11 cellular contexts compared by ENCODE assay signal in the genomic region with DNA sequence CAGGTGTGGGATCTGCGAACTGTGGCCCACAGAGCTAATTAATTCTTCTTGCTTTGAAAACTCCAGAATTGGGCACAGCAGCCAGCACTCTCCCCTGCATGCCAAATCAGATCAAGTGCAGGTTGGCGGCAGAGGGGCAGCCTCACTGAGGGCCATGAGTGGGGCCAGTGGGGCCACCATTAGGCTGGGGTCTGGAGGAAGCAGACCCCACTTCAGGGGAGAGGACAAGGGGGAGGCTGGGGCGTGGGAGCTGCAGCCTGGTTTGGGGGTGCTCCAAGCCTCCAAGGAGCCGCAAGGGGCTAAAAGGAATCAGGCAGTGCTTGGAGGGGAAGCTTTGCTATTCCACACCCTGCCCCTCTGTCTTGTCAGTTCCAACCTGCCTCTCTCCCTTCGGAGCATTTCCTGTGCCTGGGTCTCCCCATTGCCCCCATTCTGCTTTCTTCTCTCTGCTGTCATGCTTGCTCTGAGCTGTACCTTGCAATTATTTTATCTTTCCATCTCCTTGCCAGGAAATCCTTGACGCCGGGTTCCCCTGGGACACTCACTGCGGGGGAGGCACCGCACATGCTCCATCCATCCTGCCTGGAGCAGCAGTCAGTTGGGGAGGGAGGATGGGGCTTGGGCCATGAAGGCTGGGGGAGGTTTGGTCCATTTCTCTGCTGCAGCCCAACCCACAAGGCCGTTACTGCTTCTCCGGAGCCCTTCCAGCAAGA. TPM values are rescaled to one million over a fixed set of nuclear protein-coding genes. Genes with fewer than 3 reads are reported as not detected.
DNase-seq lines count a peak whose midpoint lies in the region; ATAC-seq and TF ChIP-seq lines count a peak whose summit lies in the region.
"Had no signal": no experiment of that assay in that cellular context is flagged by ENCODE, and none has a peak within 500 bp of the region (broad histone marks: within the 10 kb centered on the region; RNA-seq: fewer than 3 reads in every experiment).

No MANE protein-coding gene starts in this region.

- H3K4me3 Mint-ChIP-seq in activated T-helper 1 cell treated with anti-CD3 and anti-CD28 coated beads, Interleukin-12 subunit alpha, Interleukin-12 subunit beta, Interleukin-2, Interleukin-4 antibody, amounts not matched to agents 30 ng/mL and 10 ng/mL and 1 ng/mL, durations not matched to agents 14 hours and 24 hours and 36 hours: no peak overlapping the region

- dilution Hi-C loops in IMR-90 (cut with HindIII; ENCODE audit: low sequenced_read_pairs, unreplicated experiment) (no loop called here), mammary epithelial cell (cut with HindIII; ENCODE audit: low sequenced_read_pairs) (loop anchor here (10.0 kb wide), 1 partner anchor 53 kb away; no protein-coding TSS in a partner anchor)

- no peak for TF ChIP-seq POLR2A in IMR-90 (IDR thresholded peaks at IDR 0.05; ENCODE audit: low read depth, low read length)

- in situ Hi-C loops in IMR-90 (cut with MboI; ENCODE audit: low sequenced_read_pairs) (no loop called here), mammary epithelial cell (cut with MboI; ENCODE audit: low sequenced_read_pairs in 2 of 2) (loop anchor here in 1 of 2 donors (10.0 kb wide), 2 partner anchors 63 to 147 kb away; no protein-coding TSS in a partner anchor)

- peaks cover 19% of the 10 kb centered on the region for H3K79me2 ChIP-seq in mammary epithelial cell (ENCODE audit: insufficient read depth, low read length)

- H3K4me3 ChIP-seq in BE2C (ENCODE audit: low read depth, low read length) (no peak overlapping the region), IMR-90 (ENCODE audit: insufficient read depth, low read depth, low read length) (no peak overlapping the region), mucosa of rectum (ENCODE audit: low read length in 2 of 2) (no peak overlapping the region), mammary epithelial cell (replicated peaks in 1 of 3; ENCODE audit: insufficient read depth in 1 of 3, low read depth in 2 of 3, low read length in 3 of 3) (no peak overlapping the region)
- H3K4me3 ChIP-seq: MG63, suprapubic skin had no signal

- H2AFZ ChIP-seq in IMR-90 (replicated peaks; ENCODE audit: low read length, poor library complexity) (peak overlapping the region; percentile 9), mammary epithelial cell (ENCODE audit: low read depth, low read length) (no peak overlapping the region)

- H3K14ac ChIP-seq in IMR-90 (replicated peaks; ENCODE audit: low read depth, low read length): no peak overlapping the region

- H3K79me1 ChIP-seq in IMR-90 (ENCODE audit: low read depth in 1 of 2, low read length in 2 of 2): peaks cover 4 to 13% of the 10 kb centered on the region in 2 experiments; a peak in 3 of 4 replicates

- H3K27me3 ChIP-seq in BE2C: peaks cover 14% of the 10 kb centered on the region
- peaks cover 12% of the 10 kb centered on the region; the same call in 1 of the 2 replicates for H3K27me3 ChIP-seq in IMR-90 (ENCODE audit: control insufficient read depth, insufficient read depth, low read length)
- peaks cover 0 to 10% of the 10 kb centered on the region in 2 donors for H3K27me3 ChIP-seq in mucosa of rectum (ENCODE audit: control insufficient read depth in 2 of 2, insufficient read depth in 2 of 2, low read length in 2 of 2)
- H3K27me3 ChIP-seq in mammary epithelial cell (ENCODE audit: insufficient read depth, low read length): no peaks in the 10 kb centered on the region
- H3K27me3 ChIP-seq: MG63 had no signal

- H3K18ac ChIP-seq in IMR-90 (ENCODE audit: low read depth, low read length): no peak overlapping the region

- H3K9me3 ChIP-seq in BE2C: no peaks in the 10 kb centered on the region
- no peaks in the 10 kb centered on the region for H3K9me3 ChIP-seq in IMR-90 (ENCODE audit: control insufficient read depth, insufficient read depth, low read length)
- H3K9me3 ChIP-seq in mucosa of rectum (ENCODE audit: control insufficient read depth in 2 of 2, low read length in 2 of 2): no peaks in the 10 kb centered on the region
- no peaks in the 10 kb centered on the region for H3K9me3 ChIP-seq in mammary epithelial cell (replicated peaks; ENCODE audit: insufficient read depth, low read length)
- H3K9me3 ChIP-seq: MG63, suprapubic skin had no signal

- H2AK9ac ChIP-seq in IMR-90 (replicated peaks; ENCODE audit: low read depth, low read length, poor library complexity): no peak overlapping the region

- H2AK5ac ChIP-seq in IMR-90 (ENCODE audit: low read depth, low read length): no peak overlapping the region; the same call in none of the 2 replicates

- peaks cover 7% of the 10 kb centered on the region for H3K9me1 ChIP-seq in IMR-90 (ENCODE audit: insufficient read depth, low read length)

- no peaks in the 10 kb centered on the region for H3K9me3 Mint-ChIP-seq in activated T-helper 1 cell treated with anti-CD3 and anti-CD28 coated beads, Interleukin-12 subunit alpha, Interleukin-12 subunit beta, Interleukin-2, Interleukin-4 antibody, amounts not matched to agents 30 ng/mL and 10 ng/mL and 1 ng/mL, durations not matched to agents 14 hours and 24 hours and 36 hours

- no peak overlapping the region for H2BK20ac ChIP-seq in IMR-90 (ENCODE audit: low read depth, low read length)

- no peaks in the 10 kb centered on the region for H3K36me3 ChIP-seq in BE2C
- H3K36me3 ChIP-seq in IMR-90 (ENCODE audit: control insufficient read depth, insufficient read depth, low read length): no peaks in the 10 kb centered on the region
- H3K36me3 ChIP-seq in mucosa of rectum (ENCODE audit: control insufficient read depth in 2 of 2, insufficient read depth in 2 of 2, low read length in 2 of 2): no peaks in the 10 kb centered on the region
- H3K36me3 ChIP-seq in mammary epithelial cell (ENCODE audit: insufficient read depth, low read length): no peaks in the 10 kb centered on the region
- H3K36me3 ChIP-seq: MG63, suprapubic skin had no signal

- no peak overlapping the region for H4K5ac ChIP-seq in IMR-90 (ENCODE audit: low read depth, low read length)

- POLR2A ChIA-PET in IMR-90 (lab: Charles Lee; ENCODE audit: unreplicated experiment): no interaction called here

- H3K36me3 Mint-ChIP-seq in activated T-helper 1 cell treated with anti-CD3 and anti-CD28 coated beads, Interleukin-12 subunit alpha, Interleukin-12 subunit beta, Interleukin-2, Interleukin-4 antibody, amounts not matched to agents 30 ng/mL and 10 ng/mL and 1 ng/mL, durations not matched to agents 14 hours and 24 hours and 36 hours (ENCODE audit: low read depth): no peaks in the 10 kb centered on the region

- no peak for TF ChIP-seq RAD21 in IMR-90 (IDR thresholded peaks at IDR 0.05; ENCODE audit: low read length)

- TF ChIP-seq CTCF in BE2C (IDR thresholded peaks at IDR 0.05; ENCODE audit: low read depth, low read length): no peak
- TF ChIP-seq CTCF in IMR-90 (conservative IDR thresholded peaks at IDR 0.05; ENCODE audit: low read depth, low read length): no peak
- TF ChIP-seq CTCF in mammary epithelial cell (conservative IDR thresholded peaks at IDR 0.05 in 1 of 2, IDR thresholded peaks at IDR 0.05 in 1 of 2; ENCODE audit: extremely low read depth in 1 of 2, insufficient read depth in 1 of 2, low read depth in 1 of 2, low read length in 2 of 2): no peak

- CTCF ChIA-PET in IMR-90 (lab: Yijun Ruan, JAX) (no interaction called here), mammary epithelial cell (lab: Charles Lee; ENCODE audit: low non-redundant PET) (no interaction called here)

- H3K27me3 Mint-ChIP-seq in activated T-helper 1 cell treated with anti-CD3 and anti-CD28 coated beads, Interleukin-12 subunit alpha, Interleukin-12 subunit beta, Interleukin-2, Interleukin-4 antibody, amounts not matched to agents 30 ng/mL and 10 ng/mL and 1 ng/mL, durations not matched to agents 14 hours and 24 hours and 36 hours (ENCODE audit: insufficient read depth): peaks cover 77% of the 10 kb centered on the region

- 82% methylated on average over 4 of the region's 11 CpGs; no CpG with 5 or more reads in 1 of the 2 experiments for WGBS in IMR-90 (ENCODE audit: extremely low coverage in 2 of 2, insufficient read length in 1 of 2), 2 experiments
- 71% methylated on average over 7 of the region's 11 CpGs for WGBS in mammary epithelial cell (ENCODE audit: low coverage, missing lambda C conversion rate)

- DNase-seq in BE2C (peak; percentile 61), IMR-90 (no peak), H4 (ENCODE audit: low spot score) (no peak), putamen (ENCODE audit: low spot score) (no peak), mammary epithelial cell (no peak)
- no peak for DNase-seq in activated T-helper 1 cell treated with anti-CD3 and anti-CD28 coated beads, Interleukin-12 subunit alpha, Interleukin-12 subunit beta, Interleukin-2, Interleukin-4 antibody, amounts not matched to agents 30 ng/mL and 10 ng/mL and 1 ng/mL, durations not matched to agents 14 hours and 24 hours and 36 hours (ENCODE audit: low spot score)
- no peak for DNase-seq in activated T-cell treated with anti-CD3 and anti-CD28 coated beads, Interleukin-2, amount 50 U/mL, for 48 hours

- no peak overlapping the region for H2BK15ac ChIP-seq in IMR-90 (ENCODE audit: low read depth, low read length)

- H3K4me1 ChIP-seq in BE2C (peaks cover 22% of the 10 kb centered on the region), IMR-90 (ENCODE audit: control insufficient read depth, insufficient read depth, low read length) (peaks cover 18% of the 10 kb centered on the region), mucosa of rectum (ENCODE audit: control insufficient read depth in 2 of 2, insufficient read depth in 2 of 2, low read length in 2 of 2) (peaks cover 50 to 56% of the 10 kb centered on the region in 2 donors), mammary epithelial cell (ENCODE audit: insufficient read depth, low read length) (peaks cover 16% of the 10 kb centered on the region)

- H3K27ac ChIP-seq in IMR-90 (ENCODE audit: insufficient read depth, low read length): no peak overlapping the region
- peak overlapping the region; percentile 59 to 71 for H3K27ac ChIP-seq in mucosa of rectum (ENCODE audit: low read depth in 2 of 2, low read length in 2 of 2)
- H3K27ac ChIP-seq in mammary epithelial cell (ENCODE audit: insufficient read depth, low read depth, low read length): no peak overlapping the region
- H3K27ac ChIP-seq: suprapubic skin had no signal

- H2BK120ac ChIP-seq in IMR-90 (ENCODE audit: low read depth, low read length): no peak overlapping the region

- intact Hi-C loops in IMR-90 (cut with micrococcal nuclease) (no loop called here), mammary epithelial cell (cut with micrococcal nuclease) (loop anchor here (2.0 to 10.0 kb wide), 2 partner anchors 75 to 323 kb away; a partner anchor contains a TSS)
- intact Hi-C loops in activated T-helper 1 cell treated with anti-CD3 and anti-CD28 coated beads, Interleukin-12 subunit alpha, Interleukin-12 subunit beta, Interleukin-2, Interleukin-4 antibody, amounts not matched to agents 30 ng/mL and 10 ng/mL and 1 ng/mL, durations not matched to agents 14 hours and 24 hours and 36 hours (cut with micrococcal nuclease): loop anchor here (5.0 kb wide), 1 partner anchor 51 kb away; no protein-coding TSS in a partner anchor

- no peak for ATAC-seq in IMR-90 (ENCODE audit: low read depth)

- H3K4me1 Mint-ChIP-seq in activated T-helper 1 cell treated with anti-CD3 and anti-CD28 coated beads, Interleukin-12 subunit alpha, Interleukin-12 subunit beta, Interleukin-2, Interleukin-4 antibody, amounts not matched to agents 30 ng/mL and 10 ng/mL and 1 ng/mL, durations not matched to agents 14 hours and 24 hours and 36 hours (ENCODE audit: low read depth): peaks cover 4% of the 10 kb centered on the region

- H4K20me1 ChIP-seq in IMR-90 (ENCODE audit: insufficient read depth, low read length) (no peaks in the 10 kb centered on the region), mammary epithelial cell (ENCODE audit: insufficient read depth, low read length) (no peaks in the 10 kb centered on the region)

- H2BK5ac ChIP-seq in IMR-90 (ENCODE audit: low read depth, low read length, poor library complexity, severe bottlenecking): no peak overlapping the region

- H3K9ac ChIP-seq in IMR-90 (ENCODE audit: low read depth, low read length) (no peak overlapping the region), mucosa of rectum (ENCODE audit: low read depth in 1 of 2, low read length in 2 of 2) (peak overlapping the region in 1 of 2 donors; percentile 14), mammary epithelial cell (ENCODE audit: insufficient read depth, low read length) (no peak overlapping the region)

- peak overlapping the region; percentile 40 for H3K27ac Mint-ChIP-seq in activated T-helper 1 cell treated with anti-CD3 and anti-CD28 coated beads, Interleukin-12 subunit alpha, Interleukin-12 subunit beta, Interleukin-2, Interleukin-4 antibody, amounts not matched to agents 30 ng/mL and 10 ng/mL and 1 ng/mL, durations not matched to agents 14 hours and 24 hours and 36 hours

- H3K56ac ChIP-seq in IMR-90 (ENCODE audit: extremely low read depth, insufficient read depth, low read length): no peak overlapping the region

- no peak overlapping the region for H3K4ac ChIP-seq in IMR-90 (ENCODE audit: low read depth, low read length)

- H4K8ac ChIP-seq in IMR-90 (ENCODE audit: low read depth in 2 of 2, low read length in 2 of 2): no peak overlapping the region

- BruUV-seq in IMR-90 (replicated peaks; lab: Mats Ljungman, UMichigan): no TSS peak
- no TSS peak for BruUV-seq in mammary epithelial cell (replicated peaks; lab: Mats Ljungman, UMichigan)

- H4K91ac ChIP-seq in IMR-90 (ENCODE audit: insufficient read depth, low read depth, low read length): no peak overlapping the region

- H3K23ac ChIP-seq in IMR-90 (ENCODE audit: low read depth, low read length): no peak overlapping the region

- H3K4me2 ChIP-seq in IMR-90 (ENCODE audit: low read depth, low read length) (no peak overlapping the region), mammary epithelial cell (ENCODE audit: insufficient read depth, low read depth, low read length) (no peak overlapping the region)

RNA-seq across cellular contexts. Expression of a gene that starts 3.3 kb away (rescaled TPM):
- polyA plus RNA-seq in BE2C (2012; ENCODE audit: insufficient read depth, insufficient read length, low read depth): 2.9 TPM
- total RNA-seq in IMR-90 (2012; rRNA removed): 2.2 and 3.2 TPM in 2 replicates
- polyA plus RNA-seq in IMR-90 (2012; rRNA removed): 6.0 and 6.6 TPM in 2 replicates
- 1.7 and 5.8 TPM in 2 replicates for polyA plus RNA-seq in IMR-90 (2012; cell fraction: cytosol; rRNA removed)
- polyA plus RNA-seq in IMR-90 (2012; cell fraction: nucleus; rRNA removed; ENCODE audit: low replicate concordance): 61.3 and 69.4 TPM in 2 replicates
- total RNA-seq in activated T-helper 1 cell treated with anti-CD3 and anti-CD28 coated beads, Interleukin-12 subunit alpha, Interleukin-12 subunit beta, Interleukin-2, Interleukin-4 antibody, amounts not matched to agents 30 ng/mL and 10 ng/mL and 1 ng/mL, durations not matched to agents 14 hours and 24 hours and 36 hours: not detected in 2 replicates
- 15.2 and 16.0 TPM in 2 replicates for total RNA-seq in H4 (2014; rRNA removed; shearing (Covaris generic))
- 100 to 1,000 TPM in 1 of 2 donors, 10 to 100 TPM in 1; 80.7 to 113 TPM for total RNA-seq in mammary epithelial cell
- 49.6 TPM for polyA plus RNA-seq in mammary epithelial cell
- 62.4 TPM for polyA minus RNA-seq in mammary epithelial cell
- total RNA-seq: SK-MEL-5 had no signal

Comparison
In these comparisons a context has a peak if more than half of its experiments do, and no peak if none do; other contexts are left out.
1. H3K27ac ChIP-seq: peak in mucosa of rectum (2 of 2); none in IMR-90 (single experiment) and mammary epithelial cell (single experiment).